ENCODE assay signal across 6 cellular contexts in genomic region chr1:155126494-155127104, GRCh38. TPM values are rescaled to one million over a fixed set of nuclear protein-coding genes. Genes with fewer than 3 reads are reported as not detected.
DNase-seq lines count a peak whose midpoint lies in the region; TF ChIP-seq lines count a peak whose summit lies in the region.

No MANE protein-coding gene starts in this region.

- peaks cover 3% of the 10 kb centered on the region for H3K36me3 ChIP-seq in PC-9 (ENCODE audit: low read depth)
- no peaks in the 10 kb centered on the region for H3K36me3 ChIP-seq in neural progenitor cell
- H3K36me3 ChIP-seq in OCI-LY7 (ENCODE audit: insufficient read depth, low read length), result no peaks in the 10 kb centered on the region

- H3K4me1 Mint-ChIP-seq in neural progenitor cell, result peaks cover 47% of the 10 kb centered on the region

- no peaks in the 10 kb centered on the region for H3K36me3 Mint-ChIP-seq in neural progenitor cell

- no peaks in the 10 kb centered on the region for H4K20me1 ChIP-seq in PC-9 (ENCODE audit: insufficient read depth)
- peaks cover 13% of the 10 kb centered on the region for H4K20me1 ChIP-seq in neural progenitor cell (ENCODE audit: low read depth)
- no peaks in the 10 kb centered on the region for H4K20me1 ChIP-seq in OCI-LY7 (ENCODE audit: insufficient read depth, low read length)

- no peak; the same call in 1 of the 2 replicates for TF ChIP-seq CTCF in PC-9 (conservative IDR thresholded peaks at IDR 0.05)
- TF ChIP-seq CTCF in neural progenitor cell (IDR thresholded peaks at IDR 0.05), result no peak
- no peak for TF ChIP-seq CTCF in OCI-LY7 (conservative IDR thresholded peaks at IDR 0.05; ENCODE audit: low read length)

- H3K4me1 ChIP-seq in PC-9 (replicated peaks; ENCODE audit: insufficient read depth), result peaks cover 55% of the 10 kb centered on the region
- H3K4me1 ChIP-seq in neural progenitor cell, result peaks cover 59% of the 10 kb centered on the region
- H3K4me1 ChIP-seq in OCI-LY7 (ENCODE audit: insufficient read depth, low read length, poor library complexity, severe bottlenecking), result peaks cover 4% of the 10 kb centered on the region

- H3K27me3 Mint-ChIP-seq in neural progenitor cell (ENCODE audit: insufficient read depth, low read depth), result peaks cover 56% of the 10 kb centered on the region

- BruUV-seq in PC-9 (replicated peaks; lab: Mats Ljungman, UMichigan), result no TSS peak
- BruUV-seq in OCI-LY7 (replicated peaks; lab: Mats Ljungman, UMichigan), result no TSS peak

- H3K27me3 ChIP-seq in PC-9 (ENCODE audit: insufficient read depth, low read depth) (no peaks in the 10 kb centered on the region), neural progenitor cell (peaks cover 90% of the 10 kb centered on the region)

- H3K9me2 ChIP-seq in PC-9 (ENCODE audit: insufficient read depth) (no peaks in the 10 kb centered on the region), OCI-LY7 (ENCODE audit: insufficient read depth, low read length) (no peaks in the 10 kb centered on the region)

- peak overlapping the region; percentile 90 for H3K4me3 Mint-ChIP-seq in neural progenitor cell

- DNase-seq in DMS53 treated with DMSO at 0.1 percent for 48 hours (lab: John Stamatoyannopoulos, UW; ENCODE audit: unreplicated experiment), result peak; percentile 91
- peak; percentile 61 to 63 for DNase-seq in PC-9
- peak; percentile 76 for DNase-seq in dermis blood vessel endothelial cell
- DNase-seq in neural progenitor cell (ENCODE audit: low spot score), result peak; percentile 63
- DNase-seq in middle frontal gyrus (ENCODE audit: extremely low spot score, low spot score), result no peak
- no peak for DNase-seq in OCI-LY7 (ENCODE audit: low spot score)

- H3K27ac ChIP-seq in PC-9 (peak overlapping the region; percentile 98), neural progenitor cell (no peak overlapping the region), OCI-LY7 (ENCODE audit: low read depth, low read length, poor library complexity, severe bottlenecking) (no peak overlapping the region)

- H3K79me2 ChIP-seq in PC-9 (ENCODE audit: low read depth) (peaks cover 32% of the 10 kb centered on the region), neural progenitor cell (ENCODE audit: low read depth) (no peaks in the 10 kb centered on the region), OCI-LY7 (ENCODE audit: insufficient read depth, low read depth, low read length) (no peaks in the 10 kb centered on the region)

- intact Hi-C loops in PC-9 (cut with micrococcal nuclease; ENCODE audit: unreplicated experiment) (loop anchor here (1.0 to 5.0 kb wide), 2 partner anchors 9 to 569 kb away; partner anchors contain the start of genes SLC50A1 and UBE2Q1), OCI-LY7 (cut with micrococcal nuclease; ENCODE audit: unreplicated experiment) (no loop called here)

- CTCF ChIA-PET in PC-9 (lab: Charles Lee) (no interaction called here), OCI-LY7 (lab: Charles Lee; ENCODE audit: unreplicated experiment) (no interaction called here)

- peak overlapping the region; percentile 85 for H3K4me3 ChIP-seq in PC-9
- H3K4me3 ChIP-seq in neural progenitor cell, result peak overlapping the region; percentile 64
- H3K4me3 ChIP-seq in OCI-LY7 (ENCODE audit: low read depth, low read length, poor library complexity, severe bottlenecking), result no peak overlapping the region

- H3K9me3 ChIP-seq in PC-9 (ENCODE audit: insufficient read depth, low read depth) (no peaks in the 10 kb centered on the region), neural progenitor cell (ENCODE audit: low read depth) (no peaks in the 10 kb centered on the region), OCI-LY7 (ENCODE audit: low read length) (no peaks in the 10 kb centered on the region)

- H3K9me3 Mint-ChIP-seq in neural progenitor cell, result no peaks in the 10 kb centered on the region

- H2AFZ ChIP-seq in PC-9 (peak overlapping the region; percentile 79), neural progenitor cell (replicated peaks) (peak overlapping the region; percentile 80), OCI-LY7 (ENCODE audit: low read length) (no peak overlapping the region)

- H3K4me2 ChIP-seq in PC-9, result peak overlapping the region; percentile 99
- H3K4me2 ChIP-seq in neural progenitor cell, result peak overlapping the region; percentile 95
- H3K4me2 ChIP-seq in OCI-LY7 (ENCODE audit: low read length), result no peak overlapping the region

- H3F3A ChIP-seq in PC-9 (ENCODE audit: insufficient read depth, low read depth) (peaks cover 58% of the 10 kb centered on the region), neural progenitor cell (ENCODE audit: low read depth) (peaks cover 39% of the 10 kb centered on the region)

- POLR2A ChIA-PET in PC-9 (lab: Charles Lee; ENCODE audit: unreplicated experiment) (interaction anchor here (0.6 kb wide), 1 partner anchor 19 kb away, joined by 3 read pairs; no protein-coding TSS in a partner anchor), OCI-LY7 (lab: Charles Lee) (no interaction called here)

- no peak overlapping the region for H3K9ac ChIP-seq in neural progenitor cell

- no peak overlapping the region for H3K27ac Mint-ChIP-seq in neural progenitor cell

RNA-seq across cellular contexts. Expression of gene EFNA1, which starts 1.1 kb away (rescaled TPM):
- total RNA-seq in PC-9 (2021) (30.6 and 35.7 TPM in 2 replicates), dermis blood vessel endothelial cell (119 and 138 TPM in 2 replicates), neural progenitor cell (ENCODE audit: low replicate concordance) (0.34 and 0.65 TPM in 2 replicates), OCI-LY7 (2022) (not detected in 2 replicates)
- total RNA-seq in OCI-LY7 (2014; rRNA removed; shearing (Covaris generic)), result not detected in 2 replicates

RNA-seq across cellular contexts. Expression of gene SLC50A1, which starts 9.1 kb away (rescaled TPM):
- 54.9 and 67.6 TPM in 2 replicates for total RNA-seq in PC-9 (2021)
- total RNA-seq in dermis blood vessel endothelial cell, result 26.2 and 27.1 TPM in 2 replicates
- 14.4 and 29.0 TPM in 2 replicates for total RNA-seq in neural progenitor cell (ENCODE audit: low replicate concordance)
- 11.6 and 12.3 TPM in 2 replicates for total RNA-seq in OCI-LY7 (2014; rRNA removed; shearing (Covaris generic))
- total RNA-seq in OCI-LY7 (2022), result 46.1 and 48.0 TPM in 2 replicates

RNA-seq across cellular contexts. Expression of gene DPM3, which starts 13.7 kb away (rescaled TPM):
- total RNA-seq in PC-9 (2021), result 83.7 and 127 TPM in 2 replicates
- 16.1 and 41.4 TPM in 2 replicates for total RNA-seq in dermis blood vessel endothelial cell
- 16.8 and 133 TPM in 2 replicates for total RNA-seq in neural progenitor cell (ENCODE audit: low replicate concordance)
- total RNA-seq in OCI-LY7 (2014; rRNA removed; shearing (Covaris generic)), result 32.5 and 41.8 TPM in 2 replicates
- 56.2 and 65.9 TPM in 2 replicates for total RNA-seq in OCI-LY7 (2022)

RNA-seq across cellular contexts. Expression of gene KRTCAP2, which starts 46.5 kb away (rescaled TPM):
- total RNA-seq in PC-9 (2021) (112 and 156 TPM in 2 replicates), dermis blood vessel endothelial cell (64.4 and 128 TPM in 2 replicates), neural progenitor cell (ENCODE audit: low replicate concordance) (37.8 and 100 TPM in 2 replicates), OCI-LY7 (2022) (141 and 166 TPM in 2 replicates)
- total RNA-seq in OCI-LY7 (2014; rRNA removed; shearing (Covaris generic)), result 80.5 and 128 TPM in 2 replicates

RNA-seq across cellular contexts. Expression of gene TRIM46, which starts 47.0 kb away (rescaled TPM):
- 6.0 and 6.2 TPM in 2 replicates for total RNA-seq in PC-9 (2021)
- total RNA-seq in dermis blood vessel endothelial cell, result 4.1 and 4.7 TPM in 2 replicates
- 3.9 and 10.2 TPM in 2 replicates for total RNA-seq in neural progenitor cell (ENCODE audit: low replicate concordance)
- 1.3 and 3.1 TPM in 2 replicates for total RNA-seq in OCI-LY7 (2014; rRNA removed; shearing (Covaris generic))
- total RNA-seq in OCI-LY7 (2022), result 3.9 and 4.5 TPM in 2 replicates

Comparison
In these comparisons a context has a peak if more than half of its experiments do, and no peak if none do; other contexts are left out.
1. DNase-seq: peak in DMS53 treated with DMSO at 0.1 percent for 48 hours (single experiment), PC-9 (2 of 2), dermis blood vessel endothelial cell (single experiment) and neural progenitor cell (single experiment); none in middle frontal gyrus (single experiment) and OCI-LY7 (single experiment).
2. RNA of gene EFNA1, which starts 1.1 kb away (total RNA-seq): 119 to 138 TPM in dermis blood vessel endothelial cell and 30.6 to 35.7 TPM in PC-9; 0.34 to 0.65 TPM in neural progenitor cell and not detected in OCI-LY7; every median in the first group is over 10 times any median in the second.